Comparison of ENCODE assay signal across 22 cellular contexts in the genomic region with DNA sequence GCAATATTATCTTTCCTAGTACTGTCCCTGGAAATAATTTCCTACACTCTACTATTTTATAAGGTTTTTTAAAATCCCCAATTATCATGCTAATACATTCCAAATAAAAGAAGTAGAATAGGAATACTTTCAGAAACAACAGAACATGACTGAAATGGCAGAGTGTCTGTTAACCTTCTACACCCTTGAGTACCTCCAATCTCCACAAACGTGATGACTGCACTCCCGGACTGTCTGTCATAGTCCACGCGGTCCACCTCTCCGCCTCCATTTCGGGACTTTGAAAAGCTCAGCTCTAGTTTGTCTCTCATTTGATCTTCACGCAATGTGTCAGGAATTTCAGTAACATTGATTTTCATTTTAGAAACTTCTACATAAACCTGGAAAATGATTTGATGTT. TPM values are rescaled to one million over a fixed set of nuclear protein-coding genes. Genes with fewer than 3 reads are reported as not detected.
DNase-seq lines count a peak whose midpoint lies in the region; ATAC-seq and FAIRE-seq lines count a peak whose summit lies in the region.
"Had no signal": no experiment of that assay in that cellular context is flagged by ENCODE, and none has a peak within 500 bp of the region (broad histone marks: within the 10 kb centered on the region; RNA-seq: fewer than 3 reads in every experiment).

No MANE protein-coding gene starts in this region.

- peaks cover 3% of the 10 kb centered on the region; the same call in 1 of the 2 replicates for H3K4me1 ChIP-seq in HAP-1
- H3K4me1 ChIP-seq: Caco-2 had no signal

- in situ Hi-C loops in HAP-1 (cut with MboI; ENCODE audit: low sequenced_read_pairs): no loop called here

- no peaks in the 10 kb centered on the region for H3K27me3 ChIP-seq in HAP-1 (ENCODE audit: low read depth)
- H3K27me3 ChIP-seq: BLaER1 treated with 17β-estradiol and CSF1 and Interleukin-3, amounts not matched to agents 10 nM and 100 nM had no signal

- H3K9me3 Mint-ChIP-seq in central memory CD8-positive, alpha-beta T cell: no peaks in the 10 kb centered on the region
- H3K9me3 Mint-ChIP-seq: CD4-positive, alpha-beta T cell; CD8-positive, alpha-beta T cell had no signal

- H3K27ac Mint-ChIP-seq in central memory CD8-positive, alpha-beta T cell (ENCODE audit: low read depth): peak overlapping the region; percentile 49
- H3K27ac Mint-ChIP-seq: B cell; CD4-positive, alpha-beta T cell; CD8-positive, alpha-beta T cell had no signal

- H3K9me3 ChIP-seq in HAP-1: no peaks in the 10 kb centered on the region
- H3K9me3 ChIP-seq: Caco-2 had no signal

- no peaks in the 10 kb centered on the region for H3K27me3 Mint-ChIP-seq in central memory CD8-positive, alpha-beta T cell
- H3K27me3 Mint-ChIP-seq: B cell; CD4-positive, alpha-beta T cell had no signal

- H3K4me3 Mint-ChIP-seq in central memory CD8-positive, alpha-beta T cell: no peak overlapping the region
- H3K4me3 Mint-ChIP-seq: B cell; CD4-positive, alpha-beta T cell; CD8-positive, alpha-beta T cell had no signal

- H3K36me3 Mint-ChIP-seq in central memory CD8-positive, alpha-beta T cell (ENCODE audit: insufficient read depth): peaks cover 66% of the 10 kb centered on the region

- H3K4me1 Mint-ChIP-seq in central memory CD8-positive, alpha-beta T cell: no peaks in the 10 kb centered on the region
- H3K4me1 Mint-ChIP-seq: B cell had no signal

- H3K4me3 ChIP-seq in HAP-1: no peak overlapping the region
- H3K4me3 ChIP-seq: BLaER1 treated with 17β-estradiol and CSF1 and Interleukin-3, amounts not matched to agents 10 nM and 100 nM had no signal

- DNase-seq in HAP-1 (ENCODE audit: low spot score in 2 of 2) (peak; percentile 50 to 75), RCC 7860 (ENCODE audit: low spot score) (peak; percentile 1), ureter (ENCODE audit: low spot score) (no peak), dedifferentiated amniotic fluid mesenchymal stem cell (ENCODE audit: extremely low spot score) (no peak), SW480 (ENCODE audit: low spot score) (no peak)
- no peak for DNase-seq in central memory CD8-positive, alpha-beta T cell (ENCODE audit: low spot score in 2 of 2)
- DNase-seq: 8988T; ACHN; AML-193; Caco-2; Calu3; CD4-positive, alpha-beta T cell; CD8-positive, alpha-beta T cell; DMS79 treated with DMSO at 0.1 percent for 48 hours; GF-D8 had no signal

- FAIRE-seq in RCC 7860 (lab: Jason Lieb, UNC): no peak
- FAIRE-seq: A204.1, D721Med, G401.6, GM12891, GM19239 had no signal

- no peak for ATAC-seq in central memory CD8-positive, alpha-beta T cell (replicated peaks; ENCODE audit: extremely low read depth, poor library complexity, severe bottlenecking)
- ATAC-seq: CD8-positive, alpha-beta T cell had no signal

- no peaks in the 10 kb centered on the region for H3K36me3 ChIP-seq in HAP-1 (replicated peaks)

RNA-seq across cellular contexts. Expression of a gene that starts 13.6 kb away (rescaled TPM):
- total RNA-seq in ureter: 13.4 TPM

RNA-seq across cellular contexts. Expression of a gene that starts 14.2 kb away (rescaled TPM):
- 13.2 TPM for total RNA-seq in ureter

Comparison
In these comparisons a context has a peak if more than half of its experiments do, and no peak if none do; other contexts are left out.
1. DNase-seq: peak in HAP-1 (2 of 2) and RCC 7860 (single experiment); none in central memory CD8-positive, alpha-beta T cell (0 of 2), ureter (single experiment), dedifferentiated amniotic fluid mesenchymal stem cell (single experiment) and SW480 (single experiment).